Comparison of ENCODE assay signal across 10 cellular contexts in genomic region chr1:114154146-114154962, GRCh38. TPM values are rescaled to one million over a fixed set of nuclear protein-coding genes. Genes with fewer than 3 reads are reported as not detected.
DNase-seq lines count a peak whose midpoint lies in the region; ATAC-seq and TF ChIP-seq lines count a peak whose summit lies in the region.
"Had no signal": no experiment of that assay in that cellular context is flagged by ENCODE, and none has a peak within 500 bp of the region (broad histone marks: within the 10 kb centered on the region; RNA-seq: fewer than 3 reads in every experiment).

No MANE protein-coding gene starts in this region.

- no peak overlapping the region for H3K27ac ChIP-seq in CD8-positive, alpha-beta memory T cell (ENCODE audit: low read depth, low read length)
- no peak overlapping the region for H3K27ac ChIP-seq in coronary artery
- H3K27ac ChIP-seq: epithelial cell of prostate had no signal

- TF ChIP-seq CTCF in coronary artery (IDR thresholded peaks at IDR 0.05) (no peak), nephron (IDR thresholded peaks at IDR 0.05; ENCODE audit: unreplicated experiment in 3 of 3) (no peak), chondrocyte (IDR thresholded peaks at IDR 0.05) (no peak)

- no peaks in the 10 kb centered on the region for H3K36me3 Mint-ChIP-seq in CD8-positive, alpha-beta memory T cell
- H3K36me3 Mint-ChIP-seq in IgD-negative memory B cell (peaks cover 2% of the 10 kb centered on the region), nephron (ENCODE audit: low read depth) (no peaks in the 10 kb centered on the region), chondrocyte (ENCODE audit: low read depth) (no peaks in the 10 kb centered on the region)

- H3K4me1 Mint-ChIP-seq in CD8-positive, alpha-beta memory T cell, result peaks cover 9 to 19% (median 11%) of the 10 kb centered on the region in 3 donors
- H3K4me1 Mint-ChIP-seq in IgD-negative memory B cell (peaks cover 0 to 5% (median 0%) of the 10 kb centered on the region in 3 donors), nephron (peaks cover 25% of the 10 kb centered on the region), chondrocyte (ENCODE audit: low read depth) (peaks cover 16% of the 10 kb centered on the region)

- no peak for ATAC-seq in GM18907 (IDR thresholded peaks at IDR 0.05; ENCODE audit: unreplicated experiment)
- ATAC-seq in GM21786 (IDR thresholded peaks at IDR 0.05; ENCODE audit: unreplicated experiment), result no peak
- ATAC-seq in HG02973 (IDR thresholded peaks at IDR 0.05; ENCODE audit: unreplicated experiment), result no peak

- CTCF ChIA-PET in CD8-positive, alpha-beta memory T cell (lab: Charles Lee), result no interaction called here

- H3K4me3 ChIP-seq in CD8-positive, alpha-beta memory T cell (ENCODE audit: low read length), result no peak overlapping the region
- H3K4me3 ChIP-seq in coronary artery, result peak overlapping the region; percentile 64

- peaks cover 55 to 72% of the 10 kb centered on the region in 2 donors for H3K27me3 Mint-ChIP-seq in CD8-positive, alpha-beta memory T cell
- H3K27me3 Mint-ChIP-seq in IgD-negative memory B cell (peaks cover 60% of the 10 kb centered on the region), nephron (ENCODE audit: low read depth) (peaks cover 84% of the 10 kb centered on the region), chondrocyte (ENCODE audit: low read depth) (peaks cover 80% of the 10 kb centered on the region)

- H3K4me3 Mint-ChIP-seq in CD8-positive, alpha-beta memory T cell, result peak overlapping the region; percentile 6 to 86 (median 75)
- peak overlapping the region in 3 of 4 donors; percentile 16 to 60 (median 38) for H3K4me3 Mint-ChIP-seq in IgD-negative memory B cell
- peak overlapping the region; percentile 60 to 78 (median 68) for H3K4me3 Mint-ChIP-seq in nephron
- H3K4me3 Mint-ChIP-seq in chondrocyte (ENCODE audit: unreplicated experiment), result no peak overlapping the region

- H3K36me3 ChIP-seq in CD8-positive, alpha-beta memory T cell (ENCODE audit: insufficient read depth, low read length), result no peaks in the 10 kb centered on the region

- DNase-seq in CD8-positive, alpha-beta memory T cell, result peak in 1 of 5 donors; percentile 6
- DNase-seq in coronary artery (ENCODE audit: low spot score), result no peak
- no peak for DNase-seq in chondrocyte (ENCODE audit: low spot score)
- DNase-seq: stimulated activated CD4-positive, alpha-beta T cell treated with anti-CD3 and anti-CD28 coated beads, Interleukin-1b, Interleukin-23, amount 100 ng/mL, for 48 hours had no signal

- H3K27me3 ChIP-seq in CD8-positive, alpha-beta memory T cell (ENCODE audit: insufficient read depth, low read length, poor library complexity, severe bottlenecking), result peaks cover 49% of the 10 kb centered on the region

- H3K9me3 ChIP-seq in CD8-positive, alpha-beta memory T cell (ENCODE audit: low read length), result no peaks in the 10 kb centered on the region

- peaks cover 0 to 6% (median 0%) of the 10 kb centered on the region in 5 donors for H3K9me3 Mint-ChIP-seq in CD8-positive, alpha-beta memory T cell
- H3K9me3 Mint-ChIP-seq in IgD-negative memory B cell, result peaks cover 0 to 2% (median 0%) of the 10 kb centered on the region in 3 donors
- no peaks in the 10 kb centered on the region for H3K9me3 Mint-ChIP-seq in nephron
- H3K9me3 Mint-ChIP-seq in chondrocyte (ENCODE audit: low read depth), result no peaks in the 10 kb centered on the region

- POLR2A ChIA-PET in CD8-positive, alpha-beta memory T cell (lab: Charles Lee), result no interaction called here

- H3K4me1 ChIP-seq in CD8-positive, alpha-beta memory T cell (ENCODE audit: insufficient read depth, low read length), result peaks cover 19% of the 10 kb centered on the region

- H3K27ac Mint-ChIP-seq in CD8-positive, alpha-beta memory T cell, result peak overlapping the region in 1 of 8 donors; percentile 34
- H3K27ac Mint-ChIP-seq in IgD-negative memory B cell (no peak overlapping the region), nephron (no peak overlapping the region), chondrocyte (ENCODE audit: unreplicated experiment) (no peak overlapping the region)

RNA-seq across cellular contexts. Expression of gene SYT6, which starts 0.7 kb away (rescaled TPM):
- total RNA-seq in CD8-positive, alpha-beta memory T cell, result not detected
- not detected for polyA plus RNA-seq in CD8-positive, alpha-beta memory T cell
- polyA plus RNA-seq in IgD-negative memory B cell, result not detected
- total RNA-seq in chondrocyte, result not detected in 3 replicates
